Comparison of ENCODE assay signal across 16 cellular contexts in genomic region chr12:123917337-123917850, GRCh38.
"Had no signal": no experiment of that assay in that cellular context is flagged by ENCODE, and none has a peak within 500 bp of the region (broad histone marks: within the 10 kb centered on the region; RNA-seq: fewer than 3 reads in every experiment).

No MANE protein-coding gene starts in this region.

- H3K27me3 ChIP-seq: ovary, thyroid gland, upper lobe of left lung, uterus had no signal

- ATAC-seq: esophagus mucosa, heart left ventricle, right cardiac atrium had no signal

- FAIRE-seq: endometrium, frontal cortex, islet of Langerhans had no signal

- H3K9me3 ChIP-seq: heart left ventricle, ovary, suprapubic skin, thyroid gland, upper lobe of left lung, uterus had no signal

- H3K36me3 ChIP-seq: heart left ventricle, ovary, suprapubic skin, thyroid gland, upper lobe of left lung, uterus had no signal

- DNase-seq: effector memory CD4-positive, alpha-beta T cell; heart left ventricle; hippocampal formation; kidney glomerular epithelial cell; naive thymus-derived CD4-positive, alpha-beta T cell; ovary; right cardiac atrium; thyroid gland; upper lobe of left lung; uterus had no signal

- H3K4me2 ChIP-seq: smooth muscle cell had no signal

- H3K4me3 ChIP-seq: heart left ventricle, ovary, smooth muscle cell, suprapubic skin, thyroid gland, upper lobe of left lung, uterus had no signal

- H3K4me1 ChIP-seq: suprapubic skin, thyroid gland, upper lobe of left lung, uterus had no signal

- H3K27ac ChIP-seq: heart left ventricle, ovary, suprapubic skin, thyroid gland, upper lobe of left lung, uterus had no signal
